ENCODE assay signal across 9 cellular contexts in genomic region chr13:111658150-111659100, GRCh38.
DNase-seq lines count a peak whose midpoint lies in the region; ATAC-seq and TF ChIP-seq lines count a peak whose summit lies in the region.
"Had no signal": no experiment of that assay in that cellular context is flagged by ENCODE, and none has a peak within 500 bp of the region (broad histone marks: within the 10 kb centered on the region; RNA-seq: fewer than 3 reads in every experiment).

No MANE protein-coding gene starts in this region.

- DNase-seq in NCI-H1436 treated with DMSO at 0.1 percent for 48 hours (lab: John Stamatoyannopoulos, UW) (peak; percentile 67), anterior cingulate cortex (lab: John Stamatoyannopoulos, UW) (peak in 52 of 58 donors; percentile 11 to 80 (median 40)), mesendoderm (peak; percentile 25), breast epithelium (ENCODE audit: low spot score in 2 of 2) (no peak)
- DNase-seq: activated T-cell treated with anti-CD3 and anti-CD28 coated beads, Interleukin-2, amount 50 U/mL, for 48 hours had no signal

- H3K9ac ChIP-seq in BLaER1 treated with 17β-estradiol and CSF1 and Interleukin-3, amounts not matched to agents 10 nM and 100 nM = peak overlapping the region in 4 of 11 experiments; percentile 43 to 62 (median 54); a peak in 8 of 22 replicates
- H3K9ac ChIP-seq in mesendoderm (ENCODE audit: low read length) = no peak overlapping the region

- intact Hi-C loops in breast epithelium (cut with DNase I; ENCODE audit: low total_unique reads) = no loop called here

- no peak overlapping the region for H4K5ac ChIP-seq in mesendoderm (ENCODE audit: low read length)

- no CpG with 5 or more reads among the region's 16 CpGs for whole genome bisulfite sequencing in mesendoderm (ENCODE audit: extremely low coverage, insufficient coverage, low lambda C conversion rate)

- H2AK5ac ChIP-seq in mesendoderm (ENCODE audit: low read length) = no peak overlapping the region

- H2BK5ac ChIP-seq in mesendoderm (ENCODE audit: low read length) = no peak overlapping the region

- H3K23ac ChIP-seq in mesendoderm (ENCODE audit: low read length) = no peak overlapping the region

- no peak overlapping the region for H2BK120ac ChIP-seq in mesendoderm (ENCODE audit: low read depth, low read length)

- ATAC-seq in HG03196 (IDR thresholded peaks at IDR 0.05; ENCODE audit: unreplicated experiment) (no peak), HG03571 (IDR thresholded peaks at IDR 0.05; ENCODE audit: unreplicated experiment) (no peak), GM21576 (IDR thresholded peaks at IDR 0.05; ENCODE audit: unreplicated experiment) (no peak)

- no peak overlapping the region for H3K18ac ChIP-seq in mesendoderm (ENCODE audit: low read length)

- no peaks in the 10 kb centered on the region for H4K20me1 ChIP-seq in BLaER1 treated with 17β-estradiol and CSF1 and Interleukin-3, amounts not matched to agents 10 nM and 100 nM

- no peaks in the 10 kb centered on the region for H3K79me1 ChIP-seq in mesendoderm (ENCODE audit: low read length)

- H3K27ac ChIP-seq in BLaER1 treated with 17β-estradiol and CSF1 and Interleukin-3, amounts not matched to agents 10 nM and 100 nM = peak overlapping the region in 5 of 11 experiments; percentile 7 to 69 (median 66); a peak in 9 of 22 replicates
- H3K27ac ChIP-seq in mesendoderm (ENCODE audit: low read depth, low read length) (no peak overlapping the region), breast epithelium (no peak overlapping the region)

- TF ChIP-seq POLR2A in breast epithelium (IDR thresholded peaks at IDR 0.05) = no peak

- H3K36me3 ChIP-seq in BLaER1 treated with 17β-estradiol and CSF1 and Interleukin-3, amounts not matched to agents 10 nM and 100 nM = no peaks in the 10 kb centered on the region
- H3K36me3 ChIP-seq in mesendoderm (ENCODE audit: control insufficient read depth, insufficient read depth, low read length) = no peaks in the 10 kb centered on the region
- no peaks in the 10 kb centered on the region for H3K36me3 ChIP-seq in breast epithelium

- no peak for TF ChIP-seq CTCF in breast epithelium (IDR thresholded peaks at IDR 0.05)

- H3K4me3 ChIP-seq in BLaER1 treated with 17β-estradiol and CSF1 and Interleukin-3, amounts not matched to agents 10 nM and 100 nM = peak overlapping the region in 2 of 10 experiments; percentile 16 to 35; a peak in 3 of 20 replicates
- H3K4me3 ChIP-seq in mesendoderm (ENCODE audit: low read length) = no peak overlapping the region
- H3K4me3 ChIP-seq in breast epithelium = no peak overlapping the region

- H4K8ac ChIP-seq in mesendoderm (ENCODE audit: low read depth, low read length) = no peak overlapping the region

- peak overlapping the region; percentile 66 to 82 (median 76) for H3K4me2 ChIP-seq in BLaER1 treated with 17β-estradiol and CSF1 and Interleukin-3, amounts not matched to agents 10 nM and 100 nM
- no peak overlapping the region for H3K4me2 ChIP-seq in mesendoderm (ENCODE audit: low read length)

- no peaks in the 10 kb centered on the region for H3K9me3 ChIP-seq in BLaER1 treated with 17β-estradiol and CSF1 and Interleukin-3, amounts not matched to agents 10 nM and 100 nM (replicated peaks in 1 of 11)
- no peaks in the 10 kb centered on the region for H3K9me3 ChIP-seq in breast epithelium

- no peak overlapping the region for H3K4ac ChIP-seq in mesendoderm (ENCODE audit: low read depth, low read length)

- no peaks in the 10 kb centered on the region for H3K27me3 ChIP-seq in BLaER1 treated with 17β-estradiol and CSF1 and Interleukin-3, amounts not matched to agents 10 nM and 100 nM
- H3K27me3 ChIP-seq in mesendoderm (ENCODE audit: insufficient read depth, low read length, poor library complexity) (no peaks in the 10 kb centered on the region), breast epithelium (no peaks in the 10 kb centered on the region)

- H3K56ac ChIP-seq in mesendoderm (ENCODE audit: low read length) = no peak overlapping the region

- peaks cover 31 to 55% (median 42%) of the 10 kb centered on the region in 10 experiments for H3K4me1 ChIP-seq in BLaER1 treated with 17β-estradiol and CSF1 and Interleukin-3, amounts not matched to agents 10 nM and 100 nM
- H3K4me1 ChIP-seq in mesendoderm (ENCODE audit: control insufficient read depth, low read depth, low read length) (no peaks in the 10 kb centered on the region), breast epithelium (no peaks in the 10 kb centered on the region)

- no peaks in the 10 kb centered on the region for H3K79me2 ChIP-seq in mesendoderm (ENCODE audit: control insufficient read depth, insufficient read depth, low read length)

- H2BK15ac ChIP-seq in mesendoderm (replicated peaks; ENCODE audit: low read depth) = no peak overlapping the region

Comparison
In these comparisons a context has a peak if more than half of its experiments do, and no peak if none do; other contexts are left out.
1. DNase-seq: peak in NCI-H1436 treated with DMSO at 0.1 percent for 48 hours (single experiment), anterior cingulate cortex (52 of 58) and mesendoderm (single experiment); none in breast epithelium (0 of 2).